ENCODE assay signal across 15 cellular contexts in genomic region chr13:111201304-111201940, GRCh38.
A peak's percentile ranks its signal among the peaks of the same experiment; 100 is the strongest.
DNase-seq lines count a peak whose midpoint lies in the region; ATAC-seq and TF ChIP-seq lines count a peak whose summit lies in the region.
"Had no signal": no experiment of that assay in that cellular context is flagged by ENCODE, and none has a peak within 500 bp of the region (broad histone marks: within the 10 kb centered on the region; RNA-seq: fewer than 3 reads in every experiment).

No MANE protein-coding gene starts in this region.

- H2BK12ac ChIP-seq in mesenchymal stem cell (ENCODE audit: low read length in 2 of 2) = peak overlapping the region in 1 of 2 experiments; percentile 42

- H3K4me1 ChIP-seq in BLaER1 treated with 17β-estradiol and CSF1 and Interleukin-3, amounts not matched to agents 10 nM and 100 nM = peaks cover 53 to 73% (median 64%) of the 10 kb centered on the region in 10 experiments
- H3K4me1 ChIP-seq in mesenchymal stem cell (ENCODE audit: control insufficient read depth, insufficient read depth, low read depth, low read length) (peaks cover 25% of the 10 kb centered on the region), stomach (peaks cover 25 to 59% (median 35%) of the 10 kb centered on the region in 4 donors), GM23248 (ENCODE audit: insufficient read depth) (peaks cover 26% of the 10 kb centered on the region)

- no peak overlapping the region for H3K23ac ChIP-seq in mesenchymal stem cell (ENCODE audit: low read length in 2 of 2)

- H3K27me3 ChIP-seq in BLaER1 treated with 17β-estradiol and CSF1 and Interleukin-3, amounts not matched to agents 10 nM and 100 nM = no peaks in the 10 kb centered on the region
- H3K27me3 ChIP-seq in mesenchymal stem cell (ENCODE audit: control insufficient read depth in 1 of 2, insufficient read depth in 1 of 2, low read length in 2 of 2) = no peaks in the 10 kb centered on the region
- no peaks in the 10 kb centered on the region for H3K27me3 ChIP-seq in stomach
- H3K27me3 ChIP-seq in GM23248 (replicated peaks; ENCODE audit: insufficient read depth) = no peaks in the 10 kb centered on the region
- H3K27me3 ChIP-seq: sigmoid colon, SJSA1, vagina had no signal

- no peak for TF ChIP-seq EP300 in stomach (IDR thresholded peaks at IDR 0.05)

- H3K4me3 ChIP-seq in BLaER1 treated with 17β-estradiol and CSF1 and Interleukin-3, amounts not matched to agents 10 nM and 100 nM = no peak overlapping the region
- H3K4me3 ChIP-seq in SK-N-MC (peak overlapping the region; percentile 56; the same call in 1 of the 2 replicates), mesenchymal stem cell (ENCODE audit: insufficient read depth in 1 of 2, low read depth in 1 of 2, low read length in 2 of 2) (no peak overlapping the region), stomach (no peak overlapping the region), GM23248 (no peak overlapping the region)
- H3K4me3 ChIP-seq: mucosa of descending colon, sigmoid colon, SJSA1, vagina had no signal

- no peak overlapping the region for H2AFZ ChIP-seq in mesenchymal stem cell (ENCODE audit: low read depth, low read length)
- H2AFZ ChIP-seq in GM23248 = no peak overlapping the region

- ATAC-seq in GM18502 (IDR thresholded peaks at IDR 0.05; ENCODE audit: poor library complexity, unreplicated experiment) = peak; percentile 25
- no peak for ATAC-seq in HG02571 (IDR thresholded peaks at IDR 0.05; ENCODE audit: unreplicated experiment)
- ATAC-seq: mucosa of descending colon had no signal

- H3K4me2 ChIP-seq in BLaER1 treated with 17β-estradiol and CSF1 and Interleukin-3, amounts not matched to agents 10 nM and 100 nM = peak overlapping the region; percentile 81 to 96 (median 91)
- no peak overlapping the region for H3K4me2 ChIP-seq in mesenchymal stem cell (ENCODE audit: low read length, poor library complexity, severe bottlenecking)
- no peak overlapping the region for H3K4me2 ChIP-seq in GM23248 (ENCODE audit: unreplicated experiment)

- TF ChIP-seq CTCF in stomach (IDR thresholded peaks at IDR 0.05) = no peak

- WGBS in mesenchymal stem cell = 93% methylated on average over 5 of the region's 8 CpGs
- 60 to 83% (median 71%) methylated on average over 8 of the region's 8 CpGs for WGBS in stomach, 5 donors
- WGBS in GM23248 (ENCODE audit: low coverage in 1 of 2, low lambda C conversion rate in 2 of 2, missing lambda C conversion rate in 2 of 2), 2 experiments = 89% methylated on average over 8 of the region's 8 CpGs

- H3K79me2 ChIP-seq in GM23248 (ENCODE audit: insufficient read depth) = peaks cover 99% of the 10 kb centered on the region

- DNase-seq in SK-N-MC (ENCODE audit: low read depth, low spot score) (no peak), mesenchymal stem cell (no peak), stomach (no peak), NCI-H774 (lab: John Stamatoyannopoulos, UW) (no peak), GM23248 (no peak)
- DNase-seq: Caco-2, mucosa of descending colon, NCI-H1048, NCI-H524 treated with DMSO at 0.1 percent for 48 hours, sigmoid colon had no signal

- H3F3A ChIP-seq in GM23248 (ENCODE audit: insufficient read depth) = 0 out of 2 replicates have a peak, but pooled peaks cover 4% of the 10 kb centered on the region

- H3K4ac ChIP-seq in mesenchymal stem cell (ENCODE audit: low read depth in 1 of 2, low read length in 2 of 2) = no peak overlapping the region

- no peak overlapping the region for H2BK5ac ChIP-seq in mesenchymal stem cell (ENCODE audit: low read depth, low read length, poor library complexity, severe bottlenecking)

- peaks cover 44 to 61% (median 56%) of the 10 kb centered on the region in 11 experiments for H3K36me3 ChIP-seq in BLaER1 treated with 17β-estradiol and CSF1 and Interleukin-3, amounts not matched to agents 10 nM and 100 nM
- H3K36me3 ChIP-seq in SK-N-MC (ENCODE audit: insufficient read depth, low read length) (no peaks in the 10 kb centered on the region), mesenchymal stem cell (ENCODE audit: control insufficient read depth in 1 of 2, insufficient read depth in 2 of 2, low read depth in 1 of 2, low read length in 2 of 2) (peaks cover 13 to 17% of the 10 kb centered on the region in 2 experiments), stomach (peaks cover 0 to 20% (median 9%) of the 10 kb centered on the region in 4 donors), GM23248 (ENCODE audit: low read depth) (no peaks in the 10 kb centered on the region)
- H3K36me3 ChIP-seq: sigmoid colon, vagina had no signal

- peak overlapping the region in 3 of 11 experiments; percentile 5 to 44 (median 7); a peak in 2 of 22 replicates for H3K9ac ChIP-seq in BLaER1 treated with 17β-estradiol and CSF1 and Interleukin-3, amounts not matched to agents 10 nM and 100 nM
- no peak overlapping the region for H3K9ac ChIP-seq in SK-N-MC (ENCODE audit: insufficient read length)
- no peak overlapping the region for H3K9ac ChIP-seq in mesenchymal stem cell (ENCODE audit: low read length)
- H3K9ac ChIP-seq in GM23248 = no peak overlapping the region

- no peak overlapping the region for H4K8ac ChIP-seq in mesenchymal stem cell (ENCODE audit: low read length)

- H3K9me2 ChIP-seq in GM23248 (ENCODE audit: insufficient read depth) = no peaks in the 10 kb centered on the region

- in situ Hi-C loops in GM23248 (cut with MboI) = loop anchor here (25.0 kb wide), 1 partner anchor 264 kb away; no protein-coding TSS in a partner anchor

- peaks cover 22 to 82% (median 63%) of the 10 kb centered on the region in 11 experiments; a peak in 20 of 22 replicates for H4K20me1 ChIP-seq in BLaER1 treated with 17β-estradiol and CSF1 and Interleukin-3, amounts not matched to agents 10 nM and 100 nM
- peaks cover 5% of the 10 kb centered on the region; the same call in 1 of the 2 replicates for H4K20me1 ChIP-seq in GM23248 (ENCODE audit: insufficient read depth)

- no peak overlapping the region for H4K91ac ChIP-seq in mesenchymal stem cell (ENCODE audit: low read length)

- intact Hi-C loops in stomach (cut with DNase I; ENCODE audit: low total_unique reads) = no loop called here

- H3K18ac ChIP-seq in mesenchymal stem cell (ENCODE audit: low read depth in 1 of 2, low read length in 2 of 2) = no peak overlapping the region

- peak overlapping the region; percentile 19 for H2AK5ac ChIP-seq in mesenchymal stem cell (ENCODE audit: low read length, severe bottlenecking)

- peaks cover 32% of the 10 kb centered on the region for H3K79me1 ChIP-seq in mesenchymal stem cell (replicated peaks; ENCODE audit: low read length, poor library complexity, severe bottlenecking)

- H2BK15ac ChIP-seq in mesenchymal stem cell (ENCODE audit: low read depth, poor library complexity, severe bottlenecking) = no peak overlapping the region

- H3K27ac ChIP-seq in BLaER1 treated with 17β-estradiol and CSF1 and Interleukin-3, amounts not matched to agents 10 nM and 100 nM = peak overlapping the region in 5 of 11 experiments; percentile 6 to 61 (median 55); a peak in 5 of 22 replicates
- no peak overlapping the region for H3K27ac ChIP-seq in SK-N-MC
- H3K27ac ChIP-seq in mesenchymal stem cell (ENCODE audit: low read length, poor library complexity, severe bottlenecking) = peak overlapping the region; percentile 23
- peak overlapping the region in 2 of 5 donors; percentile 10 to 19 for H3K27ac ChIP-seq in stomach
- H3K27ac ChIP-seq in GM23248 = no peak overlapping the region
- H3K27ac ChIP-seq: vagina had no signal

- peaks cover 22 to 28% (median 26%) of the 10 kb centered on the region in 11 experiments for H3K9me3 ChIP-seq in BLaER1 treated with 17β-estradiol and CSF1 and Interleukin-3, amounts not matched to agents 10 nM and 100 nM (replicated peaks in 1 of 11)
- no peaks in the 10 kb centered on the region for H3K9me3 ChIP-seq in SK-N-MC (ENCODE audit: low read depth, low read length)
- H3K9me3 ChIP-seq in mesenchymal stem cell (ENCODE audit: control insufficient read depth, low read length) = no peaks in the 10 kb centered on the region
- H3K9me3 ChIP-seq in stomach = no peaks in the 10 kb centered on the region
- no peaks in the 10 kb centered on the region for H3K9me3 ChIP-seq in GM23248 (ENCODE audit: low read depth)
- H3K9me3 ChIP-seq: Caco-2, mucosa of descending colon, sigmoid colon, SJSA1, vagina had no signal

- H2BK120ac ChIP-seq in mesenchymal stem cell (ENCODE audit: low read depth, low read length) = no peak overlapping the region

- H3K14ac ChIP-seq in mesenchymal stem cell (ENCODE audit: low read length in 2 of 2) = peak overlapping the region in 1 of 2 experiments; percentile 74

- TF ChIP-seq POLR2A in stomach (IDR thresholded peaks at IDR 0.05) = no peak

Comparison
In these comparisons a context has a peak if more than half of its experiments do, and no peak if none do; other contexts are left out.
1. H3K4me2 ChIP-seq: peak in BLaER1 treated with 17β-estradiol and CSF1 and Interleukin-3, amounts not matched to agents 10 nM and 100 nM (11 of 11); none in mesenchymal stem cell (single experiment) and GM23248 (single experiment).